24 cellular contexts compared by ENCODE assay signal in genomic region chr9:129520981-129521380, GRCh38.
"Had no signal": no experiment of that assay in that cellular context is flagged by ENCODE, and none has a peak within 500 bp of the region (broad histone marks: within the 10 kb centered on the region; RNA-seq: fewer than 3 reads in every experiment).

No MANE protein-coding gene starts in this region.

- H3K36me3 ChIP-seq: brain microvascular endothelial cell had no signal

- DNase-seq: activated CD4-positive, alpha-beta memory T cell treated with anti-CD3 and anti-CD28 coated beads for 36 hours; activated CD4-positive, alpha-beta T cell treated with anti-CD3 and anti-CD28 coated beads, Interleukin-2, amount 10 ng/mL, durations not matched to agents 7 days and 5 days; activated CD4-positive, CD25-positive, alpha-beta regulatory T cell; activated CD8-positive, alpha-beta memory T cell treated with anti-CD3 and anti-CD28 coated beads for 24 hours; activated effector memory CD4-positive, alpha-beta T cell treated with anti-CD3 and anti-CD28 coated beads, Interleukin-2, amount 50 U/mL, for 16 hours; activated naive CD4-positive, alpha-beta T cell treated with Interleukin-2 at 50 U/mL for 16 hours; activated naive CD8-positive, alpha-beta T cell treated with anti-CD3 and anti-CD28 coated beads, Interleukin-2, amount 50 U/mL, for 24 hours; activated T-cell treated with anti-CD3 and anti-CD28 coated beads, Interleukin-2, amount 50 U/mL, for 4 hours; brain microvascular endothelial cell; Karpas-422; NCI-H1105 treated with DMSO at 0.1 percent for 48 hours; NCI-H1436 treated with DMSO at 0.1 percent for 48 hours; NCI-H187 treated with DMSO at 0.1 percent for 48 hours; NCI-H2081 treated with DMSO at 0.1 percent for 48 hours; NCI-H446 treated with DMSO at 0.1 percent for 48 hours; NCI-H524 treated with DMSO at 0.1 percent for 48 hours; NCI-H82; SIG-M5; T-cell; T-helper 2 cell; T1000 had no signal

- ATAC-seq: activated naive CD4-positive, alpha-beta T cell treated with anti-CD3 and anti-CD28 coated beads, Interleukin-2, amount 50 U/mL, for 72 hours; activated naive CD8-positive, alpha-beta T cell treated with anti-CD3 and anti-CD28 coated beads, Interleukin-2, amount 50 U/mL, for 24 hours; activated T-cell treated with anti-CD3 and anti-CD28 coated beads, Interleukin-2, amount 50 U/mL, for 4 hours; T-cell had no signal

- FAIRE-seq: astrocyte, TTC549 had no signal

- H3K27ac ChIP-seq: brain microvascular endothelial cell had no signal

- H3K27me3 ChIP-seq: brain microvascular endothelial cell had no signal
